In the genomic region with DNA sequence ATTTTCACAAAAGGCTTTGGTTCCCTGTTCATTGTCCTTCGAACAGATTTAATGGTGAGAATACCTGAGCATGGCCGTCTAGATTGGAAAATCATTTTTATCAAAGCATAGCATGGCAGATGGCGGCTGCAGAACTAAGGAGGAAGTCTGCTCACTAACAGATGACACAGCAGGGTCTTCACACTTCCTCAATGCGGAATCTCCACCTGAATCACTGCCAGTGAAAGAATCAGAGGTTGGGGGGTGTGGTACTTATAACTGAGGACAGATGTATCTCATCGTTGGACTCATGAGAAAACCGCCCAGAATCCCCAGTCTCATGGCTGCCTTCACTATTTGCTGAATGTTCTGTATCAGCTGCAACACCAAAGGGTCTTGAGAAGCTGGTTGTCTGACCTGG, we compare ENCODE assay signal across 17 cellular contexts. TPM values are rescaled to one million over a fixed set of nuclear protein-coding genes. Genes with fewer than 3 reads are reported as not detected.
"Had no signal": no experiment of that assay in that cellular context is flagged by ENCODE, and none has a peak within 500 bp of the region (broad histone marks: within the 10 kb centered on the region; RNA-seq: fewer than 3 reads in every experiment).

No MANE protein-coding gene starts in this region.

- H3K9me3 ChIP-seq: heart left ventricle, mucosa of descending colon, right atrium auricular region, suprapubic skin, thyroid gland, upper lobe of left lung, uterus had no signal

- H3K4me3 Mint-ChIP-seq: naive thymus-derived CD8-positive, alpha-beta T cell had no signal

- H3K4me2 ChIP-seq: smooth muscle cell had no signal

- H3K36me3 ChIP-seq: right atrium auricular region, suprapubic skin, thyroid gland, upper lobe of left lung, uterus had no signal

- H3K27ac Mint-ChIP-seq: naive thymus-derived CD8-positive, alpha-beta T cell had no signal

- H3K4me1 Mint-ChIP-seq: naive thymus-derived CD8-positive, alpha-beta T cell had no signal

- H3K4me3 ChIP-seq: coronary artery, heart left ventricle, mucosa of descending colon, right atrium auricular region, smooth muscle cell, suprapubic skin, thyroid gland, upper lobe of left lung, uterus had no signal

- H3K4me1 ChIP-seq: heart left ventricle, right atrium auricular region, suprapubic skin, upper lobe of left lung, uterus had no signal

- H3K27me3 ChIP-seq: heart left ventricle, right atrium auricular region, suprapubic skin, thyroid gland, upper lobe of left lung, uterus had no signal

- ATAC-seq: heart left ventricle; mucosa of descending colon; naive thymus-derived CD8-positive, alpha-beta T cell had no signal

- DNase-seq: effector CD4-positive, alpha-beta T cell; heart left ventricle; hippocampal formation; kidney glomerular epithelial cell; mucosa of descending colon; naive thymus-derived CD8-positive, alpha-beta T cell; posterior cingulate gyrus; stimulated activated CD4-positive, alpha-beta T cell treated with anti-CD3 and anti-CD28 coated beads, Interleukin-2, amount 100 ng/mL, for 48 hours; stimulated activated naive CD4-positive, alpha-beta T cell treated with Interleukin-2 at 50 U/mL for 16 hours; thyroid gland; upper lobe of left lung; uterus had no signal

- H3K36me3 Mint-ChIP-seq: naive thymus-derived CD8-positive, alpha-beta T cell had no signal

- H3K27ac ChIP-seq: coronary artery, heart left ventricle, right atrium auricular region, suprapubic skin, thyroid gland, upper lobe of left lung, uterus had no signal

- H3K9me3 Mint-ChIP-seq: naive thymus-derived CD8-positive, alpha-beta T cell; neural crest cell had no signal

RNA-seq across cellular contexts. Expression of a gene that starts 31.6 kb away (rescaled TPM):
- total RNA-seq: naive thymus-derived CD8-positive, alpha-beta T cell had no signal
- polyA plus RNA-seq: naive thymus-derived CD8-positive, alpha-beta T cell had no signal
